ENCODE assay signal across 8 cellular contexts in genomic region chr2:210169871-210170441, GRCh38. TPM values are rescaled to one million over a fixed set of nuclear protein-coding genes. Genes with fewer than 3 reads are reported as not detected.
DNase-seq lines count a peak whose midpoint lies in the region; ATAC-seq and TF ChIP-seq lines count a peak whose summit lies in the region.

No MANE protein-coding gene starts in this region.

- H3K4me1 ChIP-seq in esophagus muscularis mucosa (peaks cover 37 to 50% (median 48%) of the 10 kb centered on the region in 4 donors), neutrophil (ENCODE audit: control insufficient read depth in 1 of 2, insufficient read depth in 1 of 2, low read depth in 1 of 2, low read length in 1 of 2) (peaks cover 26 to 27% of the 10 kb centered on the region in 2 experiments)

- TF ChIP-seq CTCF in esophagus muscularis mucosa (IDR thresholded peaks at IDR 0.05) = no peak
- no peak for TF ChIP-seq CTCF in neutrophil (IDR thresholded peaks at IDR 0.05)

- TF ChIP-seq POLR2A in esophagus muscularis mucosa (IDR thresholded peaks at IDR 0.05; ENCODE audit: low read depth) = no peak

- peak; percentile 35 for ATAC-seq in GM18907 (IDR thresholded peaks at IDR 0.05; ENCODE audit: unreplicated experiment)
- ATAC-seq in HG03469 (IDR thresholded peaks at IDR 0.05; ENCODE audit: unreplicated experiment) = peak; percentile 30
- ATAC-seq in HG02840 (IDR thresholded peaks at IDR 0.05; ENCODE audit: low FRiP score, unreplicated experiment) = no peak

- H3K27ac ChIP-seq in esophagus muscularis mucosa (replicated peaks in 1 of 4) (peak overlapping the region; percentile 99 to 100 (median 100)), neutrophil (peak overlapping the region; percentile 99)

- no peak for TF ChIP-seq EP300 in esophagus muscularis mucosa (IDR thresholded peaks at IDR 0.05)

- H3K27me3 ChIP-seq in esophagus muscularis mucosa (no peaks in the 10 kb centered on the region), neutrophil (peaks cover 14% of the 10 kb centered on the region)

- peak overlapping the region; percentile 87 to 98 (median 94) for H3K4me3 ChIP-seq in esophagus muscularis mucosa
- peak overlapping the region; percentile 60 to 95 for H3K4me3 ChIP-seq in neutrophil (ENCODE audit: low read depth in 1 of 2, low read length in 1 of 2)

- under 1% methylated on average over 8 of the region's 8 CpGs for WGBS in esophagus muscularis mucosa

- intact Hi-C loops in esophagus muscularis mucosa (cut with DNase I) = loop anchor here (2.0 kb wide), 1 partner anchor 167 kb away; the partner anchor contains the start of gene RPE

- H3K36me3 ChIP-seq in esophagus muscularis mucosa (no peaks in the 10 kb centered on the region), neutrophil (no peaks in the 10 kb centered on the region)

- H3K9me3 ChIP-seq in esophagus muscularis mucosa (no peaks in the 10 kb centered on the region), neutrophil (no peaks in the 10 kb centered on the region)

- DNase-seq in AML-193 (lab: John Stamatoyannopoulos, UW) (peak; percentile 28 to 35), SKM-1 treated with dmso at 0.1 percent for 144 hours (lab: John Stamatoyannopoulos, UW; ENCODE audit: unreplicated experiment) (peak; percentile 59), esophagus muscularis mucosa (ENCODE audit: extremely low spot score) (no peak), NCI-H187 (lab: John Stamatoyannopoulos, UW) (no peak)

RNA-seq across cellular contexts. Expression of gene KANSL1L, which starts 1.3 kb away (rescaled TPM):
- total RNA-seq in esophagus muscularis mucosa = 10 to 100 TPM; 25.1 to 41.5 (median 30.0) TPM

RNA-seq across cellular contexts. Expression of gene ACADL, which starts 55.3 kb away (rescaled TPM):
- 1 to 10 TPM; 1.3 to 2.1 (median 1.7) TPM for total RNA-seq in esophagus muscularis mucosa

Comparison
In these comparisons a context has a peak if more than half of its experiments do, and no peak if none do; other contexts are left out.
1. DNase-seq: peak in AML-193 (2 of 2) and SKM-1 treated with dmso at 0.1 percent for 144 hours (single experiment); none in esophagus muscularis mucosa (single experiment) and NCI-H187 (0 of 2).